8 cellular contexts compared by ENCODE assay signal in the genomic region with DNA sequence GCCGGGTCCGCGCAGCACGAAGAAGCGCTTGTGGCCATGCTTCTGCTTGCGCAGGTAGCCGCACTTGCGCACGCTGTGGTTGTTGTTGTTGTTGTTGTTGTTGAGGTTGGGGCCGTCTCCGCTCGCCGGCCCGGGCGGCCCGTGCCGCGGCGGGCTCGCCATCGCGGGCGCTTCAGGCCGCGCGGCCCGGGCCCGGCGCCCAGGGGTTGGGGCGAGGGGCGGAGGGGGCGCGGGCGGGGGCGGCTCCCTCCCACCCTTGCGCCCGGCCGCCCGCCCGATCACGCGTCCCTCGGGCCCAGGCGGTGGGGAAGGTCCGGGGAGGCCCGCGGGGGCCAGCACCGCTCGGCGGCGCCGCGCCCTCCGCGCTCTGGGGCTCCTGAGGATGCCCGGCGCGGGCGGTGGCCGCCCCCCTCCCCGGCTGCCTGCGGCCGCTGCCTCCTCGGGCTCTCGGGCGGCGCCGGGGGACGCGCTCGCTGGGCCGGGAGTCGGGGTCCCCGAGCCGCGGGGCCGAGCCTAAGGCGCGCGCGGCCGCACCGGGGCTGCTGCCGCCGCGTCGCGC. TPM values are rescaled to one million over a fixed set of nuclear protein-coding genes. Genes with fewer than 3 reads are reported as not detected.
DNase-seq lines count a peak whose midpoint lies in the region; ATAC-seq and TF ChIP-seq lines count a peak whose summit lies in the region.

No MANE protein-coding gene starts in this region.

- 1 to 4% (median 2%) methylated on average over 7 to 88 of the region's 88 CpGs for WGBS in heart left ventricle, 4 donors

- H3K36me3 ChIP-seq in heart left ventricle (peaks cover 0 to 26% (median 22%) of the 10 kb centered on the region in 9 donors), iPS-20b (ENCODE audit: insufficient read depth, low read depth, low read length) (peaks cover 10% of the 10 kb centered on the region), subcutaneous abdominal adipose tissue (ENCODE audit: control insufficient read depth in 5 of 5, insufficient read depth in 5 of 5, low read length in 5 of 5) (peaks cover 0 to 28% (median 11%) of the 10 kb centered on the region in 5 donors), Karpas-422 (ENCODE audit: insufficient read depth, low read length) (no peaks in the 10 kb centered on the region)

- peak overlapping the region; percentile 71 to 97 (median 89) for H3K27ac ChIP-seq in heart left ventricle
- H3K27ac ChIP-seq in iPS-20b (ENCODE audit: low read length), result no peak overlapping the region
- peak overlapping the region; percentile 81 for H3K27ac ChIP-seq in subcutaneous abdominal adipose tissue (ENCODE audit: low read depth, low read length)
- H3K27ac ChIP-seq in Karpas-422 (ENCODE audit: low read length), result no peak overlapping the region

- no peaks in the 10 kb centered on the region for H3K9me2 ChIP-seq in Karpas-422 (replicated peaks; ENCODE audit: insufficient read depth, low read length)

- H3K4me1 Mint-ChIP-seq in activated naive CD4-positive, alpha-beta T cell treated with anti-CD3 and anti-CD28 coated beads, Interleukin-2, amount 50 U/mL, for 24 hours, result peaks cover 27% of the 10 kb centered on the region

- no peaks in the 10 kb centered on the region for H3K79me2 ChIP-seq in Karpas-422 (ENCODE audit: low read length)

- intact Hi-C loops in heart left ventricle (cut with DNase I) (loop anchor here (2.0 to 10.0 kb wide), 15 partner anchors 81 to 824 kb away; no protein-coding TSS in a partner anchor), left cardiac atrium (cut with DNase I) (loop anchor here (5.0 to 10.0 kb wide), 3 partner anchors 319 to 641 kb away; no protein-coding TSS in a partner anchor)

- TF ChIP-seq CTCF in heart left ventricle (IDR thresholded peaks at IDR 0.05), result no peak

- no peak overlapping the region for H3K4me2 ChIP-seq in Karpas-422 (ENCODE audit: low read depth, low read length, poor library complexity, severe bottlenecking)

- H3K4me1 ChIP-seq in heart left ventricle, result peaks cover 0 to 57% (median 26%) of the 10 kb centered on the region in 12 donors
- H3K4me1 ChIP-seq in iPS-20b (ENCODE audit: insufficient read depth, low read length), result peaks cover 9% of the 10 kb centered on the region; the same call in 1 of the 2 replicates
- H3K4me1 ChIP-seq in subcutaneous abdominal adipose tissue (ENCODE audit: control insufficient read depth in 5 of 5, insufficient read depth in 5 of 5, low read length in 5 of 5), result peaks cover 0 to 54% (median 53%) of the 10 kb centered on the region in 5 donors
- H3K4me1 ChIP-seq in Karpas-422 (ENCODE audit: low read length), result no peaks in the 10 kb centered on the region

- no peaks in the 10 kb centered on the region for H4K20me1 ChIP-seq in Karpas-422 (ENCODE audit: insufficient read depth, low read depth, low read length)

- TF ChIP-seq POLR2A in heart left ventricle (IDR thresholded peaks at IDR 0.05), result no peak

- ATAC-seq in heart left ventricle, result no peak
- no peak for ATAC-seq in left cardiac atrium
- peak; percentile 4 for ATAC-seq in HG03060 (IDR thresholded peaks at IDR 0.05; ENCODE audit: low read depth, unreplicated experiment)

- no peak overlapping the region for H2AFZ ChIP-seq in Karpas-422 (ENCODE audit: low read length)

- H3K27me3 ChIP-seq in heart left ventricle (peaks cover 0 to 7% (median 0%) of the 10 kb centered on the region in 9 donors), iPS-20b (ENCODE audit: insufficient read depth, low read length) (peaks cover 13% of the 10 kb centered on the region; the same call in 1 of the 2 replicates), subcutaneous abdominal adipose tissue (ENCODE audit: control insufficient read depth in 5 of 5, insufficient read depth in 4 of 5, low read length in 5 of 5) (no peaks in the 10 kb centered on the region), Karpas-422 (ENCODE audit: low read length) (no peaks in the 10 kb centered on the region)

- H3K4me3 Mint-ChIP-seq in activated naive CD4-positive, alpha-beta T cell treated with anti-CD3 and anti-CD28 coated beads, Interleukin-2, amount 50 U/mL, for 24 hours, result peak overlapping the region; percentile 51

- peak overlapping the region; percentile 55 to 95 (median 80) for H3K4me3 ChIP-seq in heart left ventricle
- peak overlapping the region; percentile 74 for H3K4me3 ChIP-seq in iPS-20b (ENCODE audit: low read length)
- H3K4me3 ChIP-seq in subcutaneous abdominal adipose tissue (ENCODE audit: low read depth in 1 of 5, low read length in 5 of 5), result peak overlapping the region; percentile 61 to 99 (median 82)
- H3K4me3 ChIP-seq in Karpas-422 (ENCODE audit: low read length), result no peak overlapping the region

- H3K27me3 Mint-ChIP-seq in activated naive CD4-positive, alpha-beta T cell treated with anti-CD3 and anti-CD28 coated beads, Interleukin-2, amount 50 U/mL, for 24 hours, result no peaks in the 10 kb centered on the region

- H3K9me3 ChIP-seq in heart left ventricle, result no peaks in the 10 kb centered on the region
- H3K9me3 ChIP-seq in iPS-20b (ENCODE audit: insufficient read depth, low read depth, low read length), result no peaks in the 10 kb centered on the region
- H3K9me3 ChIP-seq in subcutaneous abdominal adipose tissue (ENCODE audit: control insufficient read depth in 5 of 5, low read length in 5 of 5), result no peaks in the 10 kb centered on the region
- peaks cover 2% of the 10 kb centered on the region; the same call in 1 of the 2 replicates for H3K9me3 ChIP-seq in Karpas-422 (ENCODE audit: low read length)

- H3K27ac Mint-ChIP-seq in activated naive CD4-positive, alpha-beta T cell treated with anti-CD3 and anti-CD28 coated beads, Interleukin-2, amount 50 U/mL, for 24 hours, result no peak overlapping the region

- no peaks in the 10 kb centered on the region for H3K9me3 Mint-ChIP-seq in activated naive CD4-positive, alpha-beta T cell treated with anti-CD3 and anti-CD28 coated beads, Interleukin-2, amount 50 U/mL, for 24 hours

- peaks cover 4% of the 10 kb centered on the region for H3K36me3 Mint-ChIP-seq in activated naive CD4-positive, alpha-beta T cell treated with anti-CD3 and anti-CD28 coated beads, Interleukin-2, amount 50 U/mL, for 24 hours

- peak in 2 of 5 donors; percentile 39 to 62 for DNase-seq in heart left ventricle
- DNase-seq in left cardiac atrium, result no peak
- no peak for DNase-seq in Karpas-422
- DNase-seq in NCI-H2081 treated with DMSO at 0.1 percent for 48 hours (lab: John Stamatoyannopoulos, UW), result no peak

- H3K9ac ChIP-seq in iPS-20b (ENCODE audit: low read depth, low read length) (peak overlapping the region; percentile 48; the same call in 1 of the 2 replicates), subcutaneous abdominal adipose tissue (ENCODE audit: low read length in 5 of 5) (no peak overlapping the region), Karpas-422 (ENCODE audit: low read length) (no peak overlapping the region)

RNA-seq across cellular contexts. Expression of gene IRS2, which starts 0.4 kb away (rescaled TPM):
- 10 to 100 TPM in 7 of 9 donors, 1 to 10 TPM in 2; 6.5 to 54.9 (median 14.4) TPM for total RNA-seq in heart left ventricle
- 10 to 100 TPM in 1 of 2 donors, 1 to 10 TPM in 1; 3.4 to 42.9 TPM for polyA plus RNA-seq in heart left ventricle
- total RNA-seq in left cardiac atrium, result 10 to 100 TPM; 27.9 to 29.6 TPM
- total RNA-seq in Karpas-422 (2014; rRNA removed; shearing (Covaris generic); ENCODE audit: low replicate concordance), result not detected in 2 replicates

Comparison
In these comparisons a context has a peak if more than half of its experiments do, and no peak if none do; other contexts are left out.
1. H3K27ac ChIP-seq: peak in heart left ventricle (12 of 12) and subcutaneous abdominal adipose tissue (single experiment); none in iPS-20b (single experiment) and Karpas-422 (single experiment).